Comparison of ENCODE assay signal across 1 cellular context in the genomic region with DNA sequence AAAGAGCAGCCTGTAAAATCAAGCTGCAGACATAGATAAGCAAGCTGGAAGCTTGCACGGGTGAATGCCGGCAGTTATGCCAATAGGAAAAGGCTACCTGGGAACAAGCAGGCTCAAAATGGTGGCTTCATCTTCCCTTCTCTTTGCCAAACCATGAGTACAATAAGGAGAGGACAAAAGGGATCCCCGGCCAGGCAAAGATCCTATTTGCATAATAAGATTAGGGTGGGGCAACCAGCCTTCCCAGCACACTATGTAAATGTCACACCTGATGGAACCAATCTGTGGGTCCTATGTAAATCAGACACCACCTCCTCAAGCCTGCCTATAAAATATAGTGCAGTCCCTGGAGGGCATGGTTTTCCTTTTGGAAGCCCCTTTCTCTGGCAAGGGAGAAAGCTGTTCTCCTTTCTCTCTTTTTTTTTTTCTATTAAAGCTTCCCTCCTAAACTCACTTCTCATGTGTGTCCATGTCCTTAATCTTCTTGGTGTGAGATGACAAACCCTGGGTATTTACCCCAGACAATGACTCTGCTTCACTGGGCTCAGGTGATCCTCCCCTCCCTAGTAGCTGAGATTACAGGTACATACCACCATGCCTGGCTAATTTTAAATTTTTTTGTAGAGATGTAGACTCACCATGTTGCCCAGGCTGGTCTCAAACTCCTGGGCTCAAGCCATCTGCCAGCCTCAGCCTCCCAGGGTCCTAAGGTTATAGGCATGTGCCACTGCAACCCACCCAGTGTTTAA.
TF ChIP-seq lines count a peak whose summit lies in the region.

No MANE protein-coding gene starts in this region.

TF ChIP-seq in GM23338, 12 proteins besides CTCF, POLR2A, EP300 and RAD21:
- TF ChIP-seq POLR2AphosphoS5 (IDR thresholded peaks at IDR 0.05; ENCODE audit: low read depth) (peak; percentile 53; the same call in 1 of the 2 replicates), STAT1 (IDR thresholded peaks at IDR 0.05; ENCODE audit: unreplicated experiment) (no peak)
